ENCODE assay signal across 8 cellular contexts in the genomic region with DNA sequence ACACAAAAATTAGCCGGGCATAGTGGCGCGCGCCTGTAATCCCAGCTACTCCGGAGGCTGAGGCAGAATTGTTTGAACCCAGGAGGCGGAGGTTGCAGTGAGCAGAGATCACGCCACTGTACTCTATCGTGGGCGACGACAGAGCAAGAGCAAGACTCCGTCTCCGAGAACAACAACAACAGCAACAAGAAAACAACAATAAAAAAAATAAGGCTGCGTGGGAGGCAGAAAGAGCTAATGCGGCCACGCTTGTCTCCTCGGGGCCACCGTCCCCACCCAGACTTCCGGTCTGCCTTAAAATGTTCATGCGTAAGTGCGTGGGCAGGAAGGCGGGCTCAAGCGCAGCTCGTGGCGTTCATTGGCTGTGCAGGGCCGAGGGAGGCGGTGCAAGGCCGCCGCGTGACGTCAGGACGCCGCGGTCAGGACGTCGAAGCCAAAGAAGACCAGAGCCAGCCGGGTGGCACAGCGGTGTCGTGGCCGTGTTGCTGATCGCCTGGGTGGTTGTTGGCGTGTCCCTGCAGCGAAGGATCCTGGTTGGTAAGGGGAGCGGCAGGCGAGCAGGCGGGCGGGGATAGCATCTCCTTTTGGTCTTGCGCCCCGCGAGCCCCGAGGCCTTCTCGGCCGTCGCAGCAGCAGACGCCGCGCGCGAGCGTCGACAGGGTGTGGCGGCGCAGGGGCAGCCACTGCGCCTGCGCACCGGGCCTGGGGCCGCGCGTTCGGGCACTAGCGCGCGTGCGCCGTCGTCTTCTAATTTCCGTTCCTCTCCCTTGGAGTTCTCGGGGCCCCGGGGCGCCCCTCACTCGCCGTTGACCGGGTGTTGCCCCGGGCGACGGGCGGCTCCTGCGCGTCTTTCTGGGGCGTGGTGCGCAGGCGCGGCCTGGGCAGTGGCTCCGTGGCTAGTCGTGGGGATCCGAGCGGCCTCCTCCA. TPM values are rescaled to one million over a fixed set of nuclear protein-coding genes. Genes with fewer than 3 reads are reported as not detected.
DNase-seq lines count a peak whose midpoint lies in the region; ATAC-seq and TF ChIP-seq lines count a peak whose summit lies in the region.

Gene LENG8, plus strand, starts transcription at position 426 of the 927 bp plus-strand sequence. CDS start 2,146 bp downstream, outside the sequence.

- intact Hi-C loops in Right ventricle myocardium inferior (cut with DNase I), result loop anchor here (1.0 kb wide), 1 partner anchor 14 kb away; the partner anchor contains the start of gene LENG9

- peaks cover 17% of the 10 kb centered on the region for H3K36me3 Mint-ChIP-seq in activated naive CD8-positive, alpha-beta T cell treated with anti-CD3 and anti-CD28 coated beads, Interleukin-2, amount 10 ng/mL, durations not matched to agents 7 days and 5 days

- peak within 1 kb of the TSS; percentile 90 for H3K4me3 ChIP-seq in SU-DHL-6 (ENCODE audit: insufficient read depth, low read length, poor library complexity, severe bottlenecking)
- peak within 1 kb of the TSS; percentile 99 for H3K4me3 ChIP-seq in parathyroid adenoma (ENCODE audit: low read depth, low read length)
- H3K4me3 ChIP-seq in tibial nerve, result peak within 1 kb of the TSS; percentile 63 to 96 (median 75)

- DNase-seq in NCI-H128 (lab: John Stamatoyannopoulos, UW; ENCODE audit: unreplicated experiment) (peak; percentile 87), Right ventricle myocardium inferior (ENCODE audit: missing footprints) (peak; percentile 99), tibial nerve (ENCODE audit: low spot score in 2 of 2) (peak; percentile 95)
- peak; percentile 98 for DNase-seq in activated naive CD8-positive, alpha-beta T cell treated with anti-CD3 and anti-CD28 coated beads, Interleukin-2, amount 10 ng/mL, durations not matched to agents 7 days and 5 days

- H3K9me3 ChIP-seq in SU-DHL-6 (ENCODE audit: insufficient read depth, low read length), result no peaks in the 10 kb centered on the region
- H3K9me3 ChIP-seq in parathyroid adenoma (ENCODE audit: control insufficient read depth, low read length), result no peaks in the 10 kb centered on the region
- H3K9me3 ChIP-seq in tibial nerve, result no peaks in the 10 kb centered on the region

- H2AFZ ChIP-seq in SU-DHL-6 (ENCODE audit: low read depth, low read length, severe bottlenecking) (peak within 1 kb of the TSS; percentile 68), parathyroid adenoma (peak within 1 kb of the TSS; percentile 92)

- POLR2A ChIA-PET in activated naive CD8-positive, alpha-beta T cell treated with anti-CD3 and anti-CD28 coated beads, Interleukin-2, amount 10 ng/mL, durations not matched to agents 7 days and 5 days (lab: Charles Lee), result interaction anchor here (0.7 to 2.4 kb wide), 17 partner anchors 9 to 1151 kb away, joined by 3 to 16 read pairs (median 4); partner anchors contain the start of genes CDC42EP5, FIZ1, LENG9 and MBOAT7

- TF ChIP-seq POLR2A in GM10847 (IDR thresholded peaks at IDR 0.05; ENCODE audit: extremely low read depth, insufficient read length) (peak; percentile 97), tibial nerve (IDR thresholded peaks at IDR 0.05) (peak; percentile 86 to 97)

- peaks cover 21% of the 10 kb centered on the region for H3K4me1 Mint-ChIP-seq in activated naive CD8-positive, alpha-beta T cell treated with anti-CD3 and anti-CD28 coated beads, Interleukin-2, amount 10 ng/mL, durations not matched to agents 7 days and 5 days

- no peaks in the 10 kb centered on the region for H3K9me2 ChIP-seq in SU-DHL-6 (replicated peaks; ENCODE audit: insufficient read depth, low read length)

- peaks cover 13% of the 10 kb centered on the region for H3K4me1 ChIP-seq in parathyroid adenoma
- peaks cover 0 to 68% (median 29%) of the 10 kb centered on the region in 4 donors for H3K4me1 ChIP-seq in tibial nerve

- 0 out of 2 replicates have a peak, but pooled peaks cover 3% of the 10 kb centered on the region for H3F3A ChIP-seq in SU-DHL-6 (ENCODE audit: insufficient read depth)

- H3K79me2 ChIP-seq in SU-DHL-6 (ENCODE audit: insufficient read depth, low read length) (peaks cover 62% of the 10 kb centered on the region), parathyroid adenoma (peaks cover 43% of the 10 kb centered on the region)

- 0 to 1% methylated on average over 45 to 76 of the region's 96 CpGs for WGBS in tibial nerve, 2 donors

- TF ChIP-seq EP300 in tibial nerve (IDR thresholded peaks at IDR 0.05), result peak; percentile 86 to 99

- no peaks in the 10 kb centered on the region for H3K27me3 Mint-ChIP-seq in activated naive CD8-positive, alpha-beta T cell treated with anti-CD3 and anti-CD28 coated beads, Interleukin-2, amount 10 ng/mL, durations not matched to agents 7 days and 5 days

- no peaks in the 10 kb centered on the region for H3K27me3 ChIP-seq in SU-DHL-6 (ENCODE audit: low read length)
- H3K27me3 ChIP-seq in parathyroid adenoma (ENCODE audit: control insufficient read depth, insufficient read depth, low read length), result no peaks in the 10 kb centered on the region
- no peaks in the 10 kb centered on the region for H3K27me3 ChIP-seq in tibial nerve

- peak within 1 kb of the TSS; percentile 91 for H3K4me2 ChIP-seq in SU-DHL-6 (ENCODE audit: low read depth, low read length, poor library complexity, severe bottlenecking)
- peak within 1 kb of the TSS; percentile 89 for H3K4me2 ChIP-seq in parathyroid adenoma (ENCODE audit: low read length)

- H3K27ac ChIP-seq in SU-DHL-6 (ENCODE audit: low read depth, low read length) (peak within 1 kb of the TSS; percentile 63), parathyroid adenoma (peak within 1 kb of the TSS; percentile 94), tibial nerve (peak within 1 kb of the TSS; percentile 77 to 98 (median 94))

- H3K36me3 ChIP-seq in SU-DHL-6 (ENCODE audit: low read length), result no peaks in the 10 kb centered on the region
- H3K36me3 ChIP-seq in parathyroid adenoma (ENCODE audit: control insufficient read depth, insufficient read depth, low read length), result no peaks in the 10 kb centered on the region
- peaks cover 3 to 50% (median 22%) of the 10 kb centered on the region in 3 donors for H3K36me3 ChIP-seq in tibial nerve

- TF ChIP-seq CTCF in SU-DHL-6 (IDR thresholded peaks at IDR 0.05; ENCODE audit: insufficient read depth, low read length, poor library complexity, severe bottlenecking) (no peak), parathyroid adenoma (IDR thresholded peaks at IDR 0.05) (no peak), tibial nerve (IDR thresholded peaks at IDR 0.05) (peak in 2 of 5 experiments; percentile 47 to 48)

- H3K4me3 Mint-ChIP-seq in activated naive CD8-positive, alpha-beta T cell treated with anti-CD3 and anti-CD28 coated beads, Interleukin-2, amount 10 ng/mL, durations not matched to agents 7 days and 5 days, result peak within 1 kb of the TSS; percentile 100

- H3K9me3 Mint-ChIP-seq in activated naive CD8-positive, alpha-beta T cell treated with anti-CD3 and anti-CD28 coated beads, Interleukin-2, amount 10 ng/mL, durations not matched to agents 7 days and 5 days, result no peaks in the 10 kb centered on the region

- peak within 1 kb of the TSS; percentile 98 for H3K27ac Mint-ChIP-seq in activated naive CD8-positive, alpha-beta T cell treated with anti-CD3 and anti-CD28 coated beads, Interleukin-2, amount 10 ng/mL, durations not matched to agents 7 days and 5 days

- H3K9ac ChIP-seq in SU-DHL-6 (ENCODE audit: low read length) (peak within 1 kb of the TSS; percentile 93), parathyroid adenoma (peak within 1 kb of the TSS; percentile 82)

- ATAC-seq in HG02678 (IDR thresholded peaks at IDR 0.05; ENCODE audit: unreplicated experiment), result peak; percentile 87
- peak; percentile 90 for ATAC-seq in activated naive CD8-positive, alpha-beta T cell treated with anti-CD3 and anti-CD28 coated beads, Interleukin-2, amount 10 ng/mL, durations not matched to agents 7 days and 5 days (ENCODE audit: low read depth)
- ATAC-seq in Right ventricle myocardium inferior, result peak; percentile 98

- H4K20me1 ChIP-seq in SU-DHL-6 (ENCODE audit: low read depth, low read length), result peaks cover 19% of the 10 kb centered on the region; the same call in 1 of the 2 replicates

RNA-seq across cellular contexts. Expression of gene LENG8, which starts in this region (rescaled TPM):
- 100 to 1,000 TPM; 338 to 359 TPM for total RNA-seq in activated naive CD8-positive, alpha-beta T cell treated with anti-CD3 and anti-CD28 coated beads, Interleukin-2, amount 10 ng/mL, durations not matched to agents 7 days and 5 days
- total RNA-seq in Right ventricle myocardium inferior (59.0 TPM), tibial nerve (100 to 1,000 TPM; 189 to 389 (median 285) TPM)

Comparison
In these comparisons a context has a peak if more than half of its experiments do, and no peak if none do; other contexts are left out.
1. Peak in every context shown above with its lines: DNase-seq, ATAC-seq, H3K4me3 ChIP-seq and H3K27ac ChIP-seq.